9 cellular contexts compared by ENCODE assay signal in the genomic region with DNA sequence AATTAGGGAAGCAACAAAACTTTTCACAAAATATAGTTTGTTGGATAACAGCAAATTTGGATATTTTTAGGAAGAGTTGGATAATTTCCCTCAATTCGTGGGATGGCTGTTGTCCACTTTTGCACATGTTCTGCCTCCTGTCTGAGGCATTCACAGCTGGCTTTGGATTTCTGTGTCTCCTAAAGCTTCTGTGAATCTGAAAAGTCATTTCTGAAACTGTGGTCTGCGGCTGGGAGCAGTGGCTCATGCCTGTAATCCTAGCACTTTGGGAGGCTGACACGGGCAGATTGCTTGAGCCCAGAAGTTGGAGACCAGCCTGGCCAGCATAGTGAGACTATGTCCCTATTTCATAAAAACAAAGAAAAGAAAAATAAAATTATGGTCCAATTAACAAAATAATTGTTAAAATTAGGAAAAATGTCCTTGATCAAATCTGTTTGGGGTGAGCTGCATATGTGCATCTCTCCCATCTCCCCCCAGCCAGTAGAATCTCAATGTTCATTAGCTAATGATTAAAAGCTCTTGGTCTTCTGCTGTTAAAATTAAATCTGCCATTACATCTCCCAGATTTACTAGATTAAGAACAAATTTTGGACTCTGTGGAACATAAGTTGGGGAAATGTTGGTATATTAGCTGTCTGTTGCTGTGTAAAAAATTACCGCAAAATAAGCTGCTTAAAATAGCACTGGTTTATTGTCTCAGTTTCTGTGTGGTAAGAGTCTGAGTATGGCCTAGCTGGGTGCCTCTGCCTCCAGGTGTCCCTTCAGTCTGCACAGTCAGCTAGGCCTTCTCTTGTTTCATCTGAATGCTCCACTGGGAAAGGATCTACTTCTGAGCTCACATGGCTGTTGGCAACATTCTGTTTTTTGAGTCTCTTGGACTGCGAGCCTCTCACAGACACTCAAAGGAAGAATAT.
DNase-seq lines count a peak whose midpoint lies in the region; ATAC-seq and TF ChIP-seq lines count a peak whose summit lies in the region.
"Had no signal": no experiment of that assay in that cellular context is flagged by ENCODE, and none has a peak within 500 bp of the region (broad histone marks: within the 10 kb centered on the region; RNA-seq: fewer than 3 reads in every experiment).

No MANE protein-coding gene starts in this region.

- H3K27ac Mint-ChIP-seq in stimulated activated naive B cell treated with anti-CD40 and anti-IgM and Interleukin-4, amounts not matched to agents 10 μg/mL and 1 μg/mL and 100 μg/mL, for 72 hours: peak overlapping the region; percentile 62
- H3K27ac Mint-ChIP-seq: T-helper 1 cell treated with Interleukin-12 subunit alpha and Interleukin-12 subunit beta and Interleukin-4 antibody, amounts not matched to agents 30 μg/mL and 1 μg/mL, for 36 hours had no signal

- H3K4me3 Mint-ChIP-seq in stimulated activated naive B cell treated with anti-CD40 and anti-IgM and Interleukin-4, amounts not matched to agents 10 μg/mL and 1 μg/mL and 100 μg/mL, for 72 hours: peak overlapping the region in 1 of 2 donors; percentile 10
- H3K4me3 Mint-ChIP-seq: T-helper 1 cell treated with Interleukin-12 subunit alpha and Interleukin-12 subunit beta and Interleukin-4 antibody, amounts not matched to agents 30 μg/mL and 1 μg/mL, for 36 hours had no signal

- POLR2A ChIA-PET in HEK293T (lab: Yijun Ruan, JAX): no interaction called here

- DNase-seq in Right ventricle myocardium inferior (ENCODE audit: missing footprints) (no peak), cardiac septum (ENCODE audit: low spot score) (no peak), NCI-H2171 treated with DMSO at 0.1 percent for 48 hours (lab: John Stamatoyannopoulos, UW) (peak; percentile 93), HEK293T (ENCODE audit: extremely low spot score) (no peak), epidermal melanocyte (ENCODE audit: insufficient read length, low spot score) (no peak)
- no peak for DNase-seq in stimulated activated naive B cell treated with anti-CD40 and anti-IgM and Interleukin-4, amounts not matched to agents 10 μg/mL and 1 μg/mL and 100 μg/mL, for 72 hours
- DNase-seq in activated CD4-positive, alpha-beta T cell treated with anti-CD3 and anti-CD28 coated beads for 4 hours: no peak

- peaks cover 16 to 35% of the 10 kb centered on the region in 2 donors for H3K4me1 Mint-ChIP-seq in stimulated activated naive B cell treated with anti-CD40 and anti-IgM and Interleukin-4, amounts not matched to agents 10 μg/mL and 1 μg/mL and 100 μg/mL, for 72 hours

- CTCF ChIA-PET in HEK293T (lab: Yijun Ruan, JAX): interaction anchor here (0.6 kb wide), 1 partner anchor 914 kb away, joined by 5 read pairs; no protein-coding TSS in a partner anchor

- H3K36me3 Mint-ChIP-seq in stimulated activated naive B cell treated with anti-CD40 and anti-IgM and Interleukin-4, amounts not matched to agents 10 μg/mL and 1 μg/mL and 100 μg/mL, for 72 hours: peaks cover 23 to 37% of the 10 kb centered on the region in 2 donors

- peaks cover 0 to 1% of the 10 kb centered on the region in 2 donors for H3K9me3 Mint-ChIP-seq in stimulated activated naive B cell treated with anti-CD40 and anti-IgM and Interleukin-4, amounts not matched to agents 10 μg/mL and 1 μg/mL and 100 μg/mL, for 72 hours
- H3K9me3 Mint-ChIP-seq: T-helper 1 cell treated with Interleukin-12 subunit alpha and Interleukin-12 subunit beta and Interleukin-4 antibody, amounts not matched to agents 30 μg/mL and 1 μg/mL, for 36 hours had no signal

- H3K27me3 Mint-ChIP-seq in stimulated activated naive B cell treated with anti-CD40 and anti-IgM and Interleukin-4, amounts not matched to agents 10 μg/mL and 1 μg/mL and 100 μg/mL, for 72 hours: no peaks in the 10 kb centered on the region

- ATAC-seq in Right ventricle myocardium inferior: peak; percentile 57
- peak; percentile 96 for ATAC-seq in HG02973 (IDR thresholded peaks at IDR 0.05; ENCODE audit: unreplicated experiment)
- ATAC-seq in stimulated activated naive B cell treated with anti-CD40 and anti-IgM and Interleukin-4, amounts not matched to agents 10 μg/mL and 1 μg/mL and 100 μg/mL, for 72 hours (replicated peaks): peak; percentile 65 to 74

- intact Hi-C loops in Right ventricle myocardium inferior (cut with DNase I) (no loop called here), cardiac septum (cut with DNase I) (no loop called here)

TF ChIP-seq in HEK293T, 16 proteins besides CTCF, POLR2A, EP300 and RAD21:
- TF ChIP-seq L3MBTL2 (conservative IDR thresholded peaks at IDR 0.05) (no peak), HDGF (IDR thresholded peaks at IDR 0.05; ENCODE audit: borderline replicate concordance) (no peak), TARDBP (IDR thresholded peaks at IDR 0.05) (no peak), NFRKB (IDR thresholded peaks at IDR 0.05) (no peak)
TF ChIP-seq in HEK293T: peak in this region for 0.
